ENCODE assay signal across 11 cellular contexts in genomic region chr4:55124337-55125076, GRCh38. TPM values are rescaled to one million over a fixed set of nuclear protein-coding genes. Genes with fewer than 3 reads are reported as not detected.
DNase-seq lines count a peak whose midpoint lies in the region; TF ChIP-seq lines count a peak whose summit lies in the region.
"Had no signal": no experiment of that assay in that cellular context is flagged by ENCODE, and none has a peak within 500 bp of the region (broad histone marks: within the 10 kb centered on the region; RNA-seq: fewer than 3 reads in every experiment).

No MANE protein-coding gene starts in this region.

- H3K9me3 ChIP-seq in colonic mucosa (no peaks in the 10 kb centered on the region), iPS-15b (ENCODE audit: control insufficient read depth, insufficient read depth, low read length) (no peaks in the 10 kb centered on the region)

- no peak for TF ChIP-seq CTCF in colonic mucosa (IDR thresholded peaks at IDR 0.05)

- H3K27me3 ChIP-seq in colonic mucosa, result peaks cover 21% of the 10 kb centered on the region
- H3K27me3 ChIP-seq in iPS-15b (ENCODE audit: control insufficient read depth, insufficient read depth, low read length), result peaks cover 12% of the 10 kb centered on the region

- H3K36me3 ChIP-seq in colonic mucosa (no peaks in the 10 kb centered on the region), iPS-15b (ENCODE audit: control insufficient read depth, insufficient read depth, low read length) (no peaks in the 10 kb centered on the region)

- no peak overlapping the region for H3K27ac ChIP-seq in colonic mucosa

- H3K4me1 ChIP-seq in colonic mucosa (no peaks in the 10 kb centered on the region), iPS-15b (ENCODE audit: control insufficient read depth, insufficient read depth, low read length) (peaks cover 4% of the 10 kb centered on the region)

- DNase-seq in D341Med (ENCODE audit: low spot score) (peak; percentile 15), colonic mucosa (no peak), posterior vena cava (ENCODE audit: low spot score) (peak; percentile 73), NCI-H1417 treated with DMSO at 0.1 percent for 48 hours (lab: John Stamatoyannopoulos, UW) (no peak), dedifferentiated amniotic fluid mesenchymal stem cell (ENCODE audit: extremely low spot score) (no peak), NCI-H187 (lab: John Stamatoyannopoulos, UW) (no peak), HuH-7.5 (ENCODE audit: low spot score) (no peak)
- DNase-seq: activated CD4-positive, alpha-beta memory T cell treated with anti-CD3 and anti-CD28 coated beads, Interleukin-2, amount 10 ng/mL, durations not matched to agents 7 days and 5 days; left colon; SHP77 had no signal

- intact Hi-C loops in colonic mucosa (cut with DNase I) (no loop called here), posterior vena cava (cut with DNase I) (no loop called here)

- no peak overlapping the region for H3K9ac ChIP-seq in colonic mucosa (ENCODE audit: low read depth in 2 of 2, low read length in 2 of 2)
- peak overlapping the region; percentile 70 for H3K9ac ChIP-seq in iPS-15b (ENCODE audit: low read depth, low read length)

- peak overlapping the region; percentile 13 for H3K4me3 ChIP-seq in colonic mucosa
- peak overlapping the region; percentile 93 for H3K4me3 ChIP-seq in iPS-15b (ENCODE audit: low read depth, low read length)

RNA-seq across cellular contexts. Expression of gene KDR, which starts 0.9 kb away (rescaled TPM):
- total RNA-seq in colonic mucosa, result 1 to 10 TPM; 3.4 to 6.5 TPM
- total RNA-seq in posterior vena cava, result 10 to 100 TPM; 14.5 to 15.1 TPM
- total RNA-seq: activated CD4-positive, alpha-beta memory T cell treated with anti-CD3 and anti-CD28 coated beads, Interleukin-2, amount 10 ng/mL, durations not matched to agents 7 days and 5 days had no signal

Comparison
In these comparisons a context has a peak if more than half of its experiments do, and no peak if none do; other contexts are left out.
1. DNase-seq: peak in D341Med (single experiment) and posterior vena cava (single experiment); none in colonic mucosa (single experiment), NCI-H1417 treated with DMSO at 0.1 percent for 48 hours (single experiment), dedifferentiated amniotic fluid mesenchymal stem cell (single experiment), NCI-H187 (0 of 2) and HuH-7.5 (single experiment).